In genomic region chr13:113220141-113220598, GRCh38 we compare ENCODE assay signal across 13 cellular contexts. TPM values are rescaled to one million over a fixed set of nuclear protein-coding genes. Genes with fewer than 3 reads are reported as not detected.
DNase-seq lines count a peak whose midpoint lies in the region; ATAC-seq and TF ChIP-seq lines count a peak whose summit lies in the region.
"Had no signal": no experiment of that assay in that cellular context is flagged by ENCODE, and none has a peak within 500 bp of the region (broad histone marks: within the 10 kb centered on the region; RNA-seq: fewer than 3 reads in every experiment).

No MANE protein-coding gene starts in this region.

- H3K36me3 Mint-ChIP-seq in Caco-2 (ENCODE audit: insufficient read depth, unreplicated experiment): peaks cover 51% of the 10 kb centered on the region
- peaks cover 17% of the 10 kb centered on the region for H3K36me3 Mint-ChIP-seq in progenitor cell of endocrine pancreas (ENCODE audit: insufficient read depth)
- H3K36me3 Mint-ChIP-seq: natural killer cell had no signal

- H3K4me1 ChIP-seq in Caco-2 (peaks cover 30% of the 10 kb centered on the region), Peyer's patch (peaks cover 0 to 30% (median 0%) of the 10 kb centered on the region in 4 donors), left ventricle myocardium inferior (peaks cover 86% of the 10 kb centered on the region)

- H3K27ac ChIP-seq in Peyer's patch (peak overlapping the region in 2 of 4 donors; percentile 1 to 23), left ventricle myocardium inferior (replicated peaks) (peak overlapping the region; percentile 100)

- ATAC-seq in GM18858 (IDR thresholded peaks at IDR 0.05; ENCODE audit: unreplicated experiment) (no peak), GM18870 (IDR thresholded peaks at IDR 0.05; ENCODE audit: unreplicated experiment) (no peak)

- peak overlapping the region; percentile 60 for H3K27ac Mint-ChIP-seq in Caco-2 (ENCODE audit: unreplicated experiment)
- H3K27ac Mint-ChIP-seq in progenitor cell of endocrine pancreas: peak overlapping the region; percentile 74

- intact Hi-C loops in Caco-2 (cut with micrococcal nuclease; ENCODE audit: unreplicated experiment): no loop called here
- intact Hi-C loops in left ventricle myocardium inferior (cut with micrococcal nuclease): no loop called here

- H3K9me3 Mint-ChIP-seq in Caco-2 (ENCODE audit: unreplicated experiment): no peaks in the 10 kb centered on the region
- H3K9me3 Mint-ChIP-seq in progenitor cell of endocrine pancreas (ENCODE audit: low read depth): no peaks in the 10 kb centered on the region
- H3K9me3 Mint-ChIP-seq: natural killer cell had no signal

- TF ChIP-seq CTCF in Caco-2 (IDR thresholded peaks at IDR 0.05; ENCODE audit: insufficient read depth in 1 of 2, low read depth in 1 of 2, low read length in 1 of 2, severe bottlenecking in 1 of 2, unreplicated experiment in 1 of 2): no peak
- TF ChIP-seq CTCF in Peyer's patch (IDR thresholded peaks at IDR 0.05): no peak
- no peak for TF ChIP-seq CTCF in left ventricle myocardium inferior (IDR thresholded peaks at IDR 0.05; ENCODE audit: borderline replicate concordance)
- no peak for TF ChIP-seq CTCF in progenitor cell of endocrine pancreas (IDR thresholded peaks at IDR 0.05; ENCODE audit: unreplicated experiment)

- H3K9me3 ChIP-seq in Caco-2: no peaks in the 10 kb centered on the region
- no peaks in the 10 kb centered on the region for H3K9me3 ChIP-seq in Peyer's patch
- no peaks in the 10 kb centered on the region for H3K9me3 ChIP-seq in left ventricle myocardium inferior (replicated peaks)

- H3K36me3 ChIP-seq in Caco-2 (ENCODE audit: control insufficient read depth, insufficient read depth, low read length) (peaks cover 9% of the 10 kb centered on the region), Peyer's patch (peaks cover 0 to 32% (median 0%) of the 10 kb centered on the region in 3 donors), left ventricle myocardium inferior (peaks cover 49% of the 10 kb centered on the region)

- H3K4me1 Mint-ChIP-seq in Caco-2 (ENCODE audit: low read depth, unreplicated experiment) (peaks cover 10% of the 10 kb centered on the region), progenitor cell of endocrine pancreas (ENCODE audit: low read depth) (peaks cover 5% of the 10 kb centered on the region)

- H3K4me3 Mint-ChIP-seq in Caco-2 (ENCODE audit: unreplicated experiment): no peak overlapping the region
- no peak overlapping the region for H3K4me3 Mint-ChIP-seq in progenitor cell of endocrine pancreas (ENCODE audit: low read depth)
- H3K4me3 Mint-ChIP-seq: natural killer cell had no signal

- H3K27me3 Mint-ChIP-seq in Caco-2 (ENCODE audit: insufficient read depth, unreplicated experiment) (no peaks in the 10 kb centered on the region), progenitor cell of endocrine pancreas (no peaks in the 10 kb centered on the region)

- H3K27me3 ChIP-seq in Caco-2 (replicated peaks; ENCODE audit: control insufficient read depth, insufficient read depth, low read length): no peaks in the 10 kb centered on the region
- H3K27me3 ChIP-seq in Peyer's patch: no peaks in the 10 kb centered on the region
- H3K27me3 ChIP-seq in left ventricle myocardium inferior (ENCODE audit: low read depth): no peaks in the 10 kb centered on the region

- TF ChIP-seq POLR2A in Peyer's patch (IDR thresholded peaks at IDR 0.05): no peak

- BruUV-seq in Caco-2 (replicated peaks; lab: Mats Ljungman, UMichigan): no TSS peak

- CTCF ChIA-PET in Caco-2 (lab: Charles Lee): interaction anchor here (0.9 kb wide), 1 partner anchor 185 kb away, joined by 3 read pairs; no protein-coding TSS in a partner anchor

- POLR2A ChIA-PET in Caco-2 (lab: Charles Lee): interaction anchor here (1.3 kb wide), 1 partner anchor 11 kb away, joined by 3 read pairs; the partner anchor contains the start of gene CUL4A

- H3K4me3 ChIP-seq in Caco-2 (ENCODE audit: low read depth, low read length): no peak overlapping the region
- H3K4me3 ChIP-seq in Peyer's patch: no peak overlapping the region
- no peak overlapping the region for H3K4me3 ChIP-seq in left ventricle myocardium inferior

- DNase-seq in Caco-2 (peak in 1 of 2 experiments; percentile 28), Peyer's patch (peak in 2 of 3 donors; percentile 76 to 79), left ventricle myocardium inferior (no peak), progenitor cell of endocrine pancreas (ENCODE audit: low spot score, unreplicated experiment) (no peak), DMS 273 treated with DMSO at 0.1 percent for 48 hours (lab: John Stamatoyannopoulos, UW) (no peak), H4 (ENCODE audit: low spot score) (no peak)
- DNase-seq: activated CD4-positive, CD25-positive, alpha-beta regulatory T cell treated with anti-CD3 and anti-CD28 coated beads, Interleukin-2, amount 50 U/mL, for 72 hours; AML-193; kidney glomerular epithelial cell; natural killer cell; RPMI8226 had no signal

RNA-seq across cellular contexts. Expression of gene CUL4A, which starts 10.8 kb away (rescaled TPM):
- total RNA-seq in Caco-2 (2022): 123 and 125 TPM in 2 replicates
- 100 to 1,000 TPM in 3 of 4 donors, 10 to 100 TPM in 1; 83.9 to 206 (median 114) TPM for total RNA-seq in Peyer's patch
- total RNA-seq in left ventricle myocardium inferior: 122 TPM
- total RNA-seq in progenitor cell of endocrine pancreas: 75.8 and 77.1 TPM in 2 replicates
- 61.0 and 62.3 TPM in 2 replicates for total RNA-seq in H4 (2014; rRNA removed; shearing (Covaris generic))

RNA-seq across cellular contexts. Expression of gene PCID2, which starts 11.7 kb away (rescaled TPM):
- total RNA-seq in Caco-2 (2022): 79.5 and 81.5 TPM in 2 replicates
- total RNA-seq in Peyer's patch: 10 to 100 TPM; 24.9 to 42.1 (median 36.8) TPM
- 54.5 TPM for total RNA-seq in left ventricle myocardium inferior
- 52.1 and 58.7 TPM in 2 replicates for total RNA-seq in progenitor cell of endocrine pancreas
- 62.4 and 68.1 TPM in 2 replicates for total RNA-seq in H4 (2014; rRNA removed; shearing (Covaris generic))

Comparison
In these comparisons a context has a peak if more than half of its experiments do, and no peak if none do; other contexts are left out.
1. DNase-seq: peak in Peyer's patch (2 of 3); none in left ventricle myocardium inferior (single experiment), progenitor cell of endocrine pancreas (single experiment), DMS 273 treated with DMSO at 0.1 percent for 48 hours (single experiment) and H4 (single experiment).